Comparison of ENCODE assay signal across 8 cellular contexts in genomic region chr11:129278586-129279319, GRCh38.
DNase-seq lines count a peak whose midpoint lies in the region; ATAC-seq and TF ChIP-seq lines count a peak whose summit lies in the region.

No MANE protein-coding gene starts in this region.

- ATAC-seq in HG03520 (IDR thresholded peaks at IDR 0.05; ENCODE audit: unreplicated experiment), result peak; percentile 27

- peak; percentile 55 for DNase-seq in NCI-H146 (lab: John Stamatoyannopoulos, UW)
- no peak for DNase-seq in NCI-H146 treated with DMSO at 0.1 percent for 48 hours (lab: John Stamatoyannopoulos, UW; ENCODE audit: unreplicated experiment)
- peak; percentile 55 for DNase-seq in activated CD8-positive, alpha-beta memory T cell treated with anti-CD3 and anti-CD28 coated beads, Interleukin-2, amount 50 U/mL, for 48 hours
- DNase-seq in glomerular visceral epithelial cell (ENCODE audit: extremely low spot score), result peak; percentile 13
- no peak for DNase-seq in osteocyte (ENCODE audit: extremely low spot score, unreplicated experiment)
- DNase-seq in KBM-7, result no peak
- DNase-seq in DMS114 treated with DMSO at 0.1 percent for 48 hours (lab: John Stamatoyannopoulos, UW; ENCODE audit: unreplicated experiment), result no peak

- H3K36me3 Mint-ChIP-seq in osteocyte (ENCODE audit: unreplicated experiment), result no peaks in the 10 kb centered on the region

- peak overlapping the region; percentile 82 for H3K4me3 Mint-ChIP-seq in osteocyte (ENCODE audit: unreplicated experiment)

- in situ Hi-C loops in KBM-7 (cut with MboI; ENCODE audit: low pct_unique_long_range_greater_than_20kb, low sequenced_read_pairs), result no loop called here

- no peaks in the 10 kb centered on the region for H3K9me3 Mint-ChIP-seq in osteocyte (ENCODE audit: unreplicated experiment)

- H3K4me1 Mint-ChIP-seq in osteocyte (ENCODE audit: unreplicated experiment), result peaks cover 23% of the 10 kb centered on the region

- TF ChIP-seq CTCF in osteocyte (IDR thresholded peaks at IDR 0.05), result peak; percentile 19

- H3K27me3 Mint-ChIP-seq in osteocyte (ENCODE audit: unreplicated experiment), result no peaks in the 10 kb centered on the region

- peak overlapping the region; percentile 45 for H3K27ac Mint-ChIP-seq in osteocyte (ENCODE audit: unreplicated experiment)

Comparison
In these comparisons a context has a peak if more than half of its experiments do, and no peak if none do; other contexts are left out.
1. DNase-seq: peak in NCI-H146 (single experiment), activated CD8-positive, alpha-beta memory T cell treated with anti-CD3 and anti-CD28 coated beads, Interleukin-2, amount 50 U/mL, for 48 hours (single experiment) and glomerular visceral epithelial cell (single experiment); none in NCI-H146 treated with DMSO at 0.1 percent for 48 hours (single experiment), osteocyte (single experiment), KBM-7 (single experiment) and DMS114 treated with DMSO at 0.1 percent for 48 hours (single experiment).